30 cellular contexts compared by ENCODE assay signal in the genomic region with DNA sequence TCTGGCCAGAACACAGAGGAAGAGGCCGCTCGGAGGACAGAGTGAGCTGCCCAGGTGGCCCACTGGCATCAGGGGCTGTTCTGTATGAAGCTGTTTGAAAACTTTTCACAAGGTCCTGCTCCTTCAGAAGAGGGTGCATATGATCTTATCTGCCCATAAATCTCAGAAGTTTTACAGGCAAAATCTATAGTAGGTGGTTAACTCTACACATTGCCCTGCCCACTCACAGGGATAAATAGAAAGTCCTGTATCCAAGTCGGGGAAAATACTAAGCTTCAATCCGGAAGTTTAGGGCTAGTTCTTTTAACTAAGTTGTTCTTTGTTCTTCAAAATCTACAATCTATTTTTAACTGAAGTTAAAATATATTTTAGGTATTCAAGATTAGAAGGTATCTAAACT.
"Had no signal": no experiment of that assay in that cellular context is flagged by ENCODE, and none has a peak within 500 bp of the region (broad histone marks: within the 10 kb centered on the region; RNA-seq: fewer than 3 reads in every experiment).

No MANE protein-coding gene starts in this region.

- ATAC-seq: activated CD8-positive, alpha-beta T cell treated with anti-CD3 and anti-CD28 coated beads for 36 hours; activated naive CD4-positive, alpha-beta T cell treated with anti-CD3 and anti-CD28 coated beads, Interleukin-2, amount 50 U/mL, for 72 hours; activated T-cell treated with anti-CD3 and anti-CD28 coated beads, Interleukin-2, amount 50 U/mL, for 4 hours; activated T-cell treated with anti-CD3 and anti-CD28 coated beads, Interleukin-2, amount 50 U/mL, for 72 hours; activated T-helper 17 cell treated with anti-CD3 and anti-CD28 coated beads, Interleukin-2, amount 50 U/mL, for 72 hours; body of pancreas had no signal

- DNase-seq: activated B cell treated with CpG ODN at 0.5 μM for 24 hours; activated CD4-positive, alpha-beta memory T cell treated with anti-CD3 and anti-CD28 coated beads for 36 hours; activated CD4-positive, alpha-beta T cell treated with anti-CD3 and anti-CD28 coated beads for 4 hours; activated CD4-positive, alpha-beta T cell treated with anti-CD3 and anti-CD28 coated beads, Interleukin-2, amount 10 ng/mL, durations not matched to agents 24 days and 14 days; activated CD4-positive, alpha-beta T cell treated with anti-CD3 and anti-CD28 coated beads, Interleukin-2, amount 50 U/mL, for 1 hour; activated CD4-positive, alpha-beta T cell treated with anti-CD3 and anti-CD28 coated beads, Interleukin-2, amount 50 U/mL, for 4 hours; activated CD4-positive, CD25-positive, alpha-beta regulatory T cell treated with anti-CD3 and anti-CD28 coated beads, Interleukin-2, amount 50 U/mL, for 72 hours; activated CD8-positive, alpha-beta memory T cell treated with anti-CD3 and anti-CD28 coated beads, Interleukin-2, amount 50 U/mL, for 4 hours; activated CD8-positive, alpha-beta T cell treated with anti-CD3 and anti-CD28 coated beads for 36 hours; activated effector memory CD4-positive, alpha-beta T cell treated with anti-CD3 and anti-CD28 coated beads, Interleukin-2, amount 50 U/mL, for 16 hours; activated gamma-delta T cell treated with Interleukin-2 at 50 U/mL for 16 hours; activated naive CD4-positive, alpha-beta T cell; activated naive CD4-positive, alpha-beta T cell treated with anti-CD3 and anti-CD28 coated beads for 36 hours; activated naive CD4-positive, alpha-beta T cell treated with anti-CD3 and anti-CD28 coated beads, Interleukin-2, amount 50 U/mL, for 16 hours; activated naive CD8-positive, alpha-beta T cell treated with anti-CD3 and anti-CD28 coated beads for 36 hours; activated T-cell treated with anti-CD3 and anti-CD28 coated beads for 4 hours; activated T-cell treated with anti-CD3 and anti-CD28 coated beads, Interleukin-2, amount 50 U/mL, for 1 hour; activated T-cell treated with anti-CD3 and anti-CD28 coated beads, Interleukin-2, amount 50 U/mL, for 4 hours; activated T-cell treated with anti-CD3 and anti-CD28 coated beads, Interleukin-2, amount 50 U/mL, for 72 hours; adrenal gland; amniotic stem cell; aorta; body of pancreas; brain microvascular endothelial cell; central memory CD4-positive, alpha-beta T cell; T-helper 1 cell; T-helper 2 cell; T-helper 9 cell had no signal
